In the genomic region with DNA sequence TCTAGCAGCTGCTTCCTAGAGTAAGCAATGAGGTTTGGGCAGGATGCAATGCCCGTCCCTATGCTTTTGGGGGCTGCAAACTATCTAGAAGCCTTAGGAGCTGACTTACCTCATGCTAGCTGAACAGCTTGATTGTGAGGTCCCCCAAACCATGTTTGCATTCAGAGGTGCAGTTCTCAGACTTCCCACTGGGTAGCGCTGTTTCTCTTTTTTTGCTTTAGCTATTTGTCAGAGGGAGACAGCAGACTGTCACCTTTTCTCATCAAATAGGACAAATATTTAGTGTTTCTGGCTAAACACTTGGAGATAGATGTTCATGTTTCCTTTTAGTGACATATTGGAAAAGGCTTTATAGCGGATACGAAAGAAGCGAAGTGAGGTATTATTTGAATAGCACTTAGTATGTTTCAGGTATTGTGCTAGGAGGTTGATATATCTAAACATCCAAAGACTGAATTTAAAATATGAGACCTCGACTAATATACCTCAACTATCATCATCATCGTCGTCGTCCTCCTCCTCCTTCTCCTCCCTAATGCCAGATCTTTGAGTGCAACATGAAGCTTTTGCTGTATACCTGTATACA, we compare ENCODE assay signal across 8 cellular contexts. TPM values are rescaled to one million over a fixed set of nuclear protein-coding genes. Genes with fewer than 3 reads are reported as not detected.
DNase-seq lines count a peak whose midpoint lies in the region; ATAC-seq, FAIRE-seq and TF ChIP-seq lines count a peak whose summit lies in the region.

No MANE protein-coding gene starts in this region.

- H2BK120ac ChIP-seq in trophoblast cell (ENCODE audit: insufficient read depth, low read length, poor library complexity): no peak overlapping the region

- TF ChIP-seq CTCF in RWPE2 (IDR thresholded peaks at IDR 0.05; ENCODE audit: poor library complexity, severe bottlenecking): peak; percentile 96

- no peak overlapping the region for H4K91ac ChIP-seq in trophoblast cell (ENCODE audit: low read depth, low read length)

- H3K4me1 ChIP-seq in RWPE2 (ENCODE audit: insufficient read depth, poor library complexity, severe bottlenecking) (no peaks in the 10 kb centered on the region), trophoblast cell (ENCODE audit: control insufficient read depth in 1 of 2, insufficient read depth in 2 of 2, low read length in 2 of 2) (no peaks in the 10 kb centered on the region)

- H3K14ac ChIP-seq in trophoblast cell (ENCODE audit: low read length): no peak overlapping the region

- FAIRE-seq in urothelium cell line (lab: Jason Lieb, UNC): no peak

- no peaks in the 10 kb centered on the region for H3K79me2 ChIP-seq in trophoblast cell (ENCODE audit: control insufficient read depth, insufficient read depth, low read length, poor library complexity)

- no peak overlapping the region for H2BK5ac ChIP-seq in trophoblast cell (ENCODE audit: low read depth, low read length, poor library complexity)

- no peak overlapping the region for H2BK12ac ChIP-seq in trophoblast cell (ENCODE audit: low read length)

- no peak overlapping the region for H3K9ac ChIP-seq in trophoblast cell (ENCODE audit: low read length)

- H3K9me3 ChIP-seq in RWPE2 (ENCODE audit: severe bottlenecking): no peaks in the 10 kb centered on the region
- peaks cover 2% of the 10 kb centered on the region for H3K9me3 ChIP-seq in trophoblast cell (ENCODE audit: insufficient read depth, low read depth, low read length)

- H4K8ac ChIP-seq in trophoblast cell (ENCODE audit: low read depth, low read length): no peak overlapping the region

- H2AFZ ChIP-seq in trophoblast cell (ENCODE audit: insufficient read depth, low read length, poor library complexity): no peak overlapping the region

- peak; percentile 84 for ATAC-seq in GM21723 (IDR thresholded peaks at IDR 0.05; ENCODE audit: unreplicated experiment)
- ATAC-seq in RWPE2 (ENCODE audit: low read depth): peak; percentile 82

- H3K27ac ChIP-seq in RWPE2 (ENCODE audit: poor library complexity, severe bottlenecking) (no peak overlapping the region), trophoblast cell (ENCODE audit: low read depth, low read length) (no peak overlapping the region)

- H4K12ac ChIP-seq in trophoblast cell (ENCODE audit: low read depth, low read length): no peak overlapping the region

- WGBS in trophoblast cell (ENCODE audit: extremely low coverage, insufficient coverage, insufficient read length): 100% methylated on average over 2 of the region's 9 CpGs

- no peaks in the 10 kb centered on the region for H3K79me1 ChIP-seq in trophoblast cell (ENCODE audit: low read length)

- no peak overlapping the region for H3K4ac ChIP-seq in trophoblast cell (ENCODE audit: low read depth, low read length)

- H3K27me3 ChIP-seq in RWPE2 (ENCODE audit: insufficient read depth, poor library complexity, severe bottlenecking) (no peaks in the 10 kb centered on the region), trophoblast cell (ENCODE audit: insufficient read depth, low read length) (no peaks in the 10 kb centered on the region)

- H3K18ac ChIP-seq in trophoblast cell (ENCODE audit: low read length): no peak overlapping the region

- no peak overlapping the region for H3K4me2 ChIP-seq in trophoblast cell (ENCODE audit: low read length)

- H3K36me3 ChIP-seq in RWPE2 (ENCODE audit: low read depth): no peaks in the 10 kb centered on the region
- no peaks in the 10 kb centered on the region for H3K36me3 ChIP-seq in trophoblast cell (ENCODE audit: control insufficient read depth in 1 of 2, insufficient read depth in 2 of 2, low read length in 2 of 2)

- DNase-seq in EL (peak; percentile 55), Kasumi-1 (lab: John Stamatoyannopoulos, UW) (peak; percentile 71), RWPE2 (ENCODE audit: low spot score) (no peak), germinal center (ENCODE audit: low spot score) (peak; percentile 54), trophoblast cell (peak; percentile 63 to 91), urothelium cell line (ENCODE audit: low spot score) (peak; percentile 47)
- peak; percentile 42 for DNase-seq in activated T-helper 9 cell treated with anti-CD3 and anti-CD28 coated beads, Interleukin-2, amount 50 U/mL, for 16 hours (ENCODE audit: low read depth)

- no peak overlapping the region for H3K23ac ChIP-seq in trophoblast cell (ENCODE audit: low read length)

- H3K4me3 ChIP-seq in RWPE2 (ENCODE audit: severe bottlenecking): no peak overlapping the region
- no peak overlapping the region for H3K4me3 ChIP-seq in trophoblast cell (ENCODE audit: low read depth, low read length)

- no peak overlapping the region for H2AK5ac ChIP-seq in trophoblast cell (ENCODE audit: low read length)

RNA-seq across cellular contexts. Expression of a gene that starts 18.7 kb away (rescaled TPM):
- 8.5 and 9.4 TPM in 2 replicates for polyA plus RNA-seq in trophoblast cell (2013)
